8 cellular contexts compared by ENCODE assay signal in genomic region chr7:133853706-133854276, GRCh38.
A peak's percentile ranks its signal among the peaks of the same experiment; 100 is the strongest.
DNase-seq lines count a peak whose midpoint lies in the region; ATAC-seq and TF ChIP-seq lines count a peak whose summit lies in the region.

No MANE protein-coding gene starts in this region.

- peak; percentile 72 for ATAC-seq in activated CD4-positive, alpha-beta T cell treated with anti-CD3 and anti-CD28 coated beads for 36 hours
- ATAC-seq in GM21723 (IDR thresholded peaks at IDR 0.05; ENCODE audit: unreplicated experiment), result peak; percentile 68

- no peaks in the 10 kb centered on the region for H3K27me3 Mint-ChIP-seq in activated CD4-positive, alpha-beta T cell treated with anti-CD3 and anti-CD28 coated beads for 36 hours
- no peaks in the 10 kb centered on the region for H3K27me3 Mint-ChIP-seq in CD8-positive, alpha-beta memory T cell

- H3K9ac ChIP-seq in MM.1S (ENCODE audit: low read length), result no peak overlapping the region
- no peak overlapping the region for H3K9ac ChIP-seq in skeletal muscle tissue (ENCODE audit: low read depth in 1 of 3, low read length in 3 of 3)

- no peaks in the 10 kb centered on the region for H3K9me3 ChIP-seq in MM.1S (replicated peaks; ENCODE audit: insufficient read depth, low read length)
- H3K9me3 ChIP-seq in skeletal muscle tissue (ENCODE audit: control insufficient read depth in 3 of 3, low read length in 3 of 3), result no peaks in the 10 kb centered on the region
- no peaks in the 10 kb centered on the region for H3K9me3 ChIP-seq in CD8-positive, alpha-beta memory T cell (ENCODE audit: low read length)

- peaks cover 6% of the 10 kb centered on the region; the same call in 1 of the 2 replicates for H3F3A ChIP-seq in MM.1S (ENCODE audit: insufficient read depth, low read length)

- no peaks in the 10 kb centered on the region for H3K9me2 ChIP-seq in MM.1S (replicated peaks; ENCODE audit: insufficient read depth, low read length)

- peak overlapping the region; percentile 34; the same call in 1 of the 2 replicates for H3K4me2 ChIP-seq in MM.1S (ENCODE audit: low read depth, low read length)

- intact Hi-C loops in activated CD4-positive, alpha-beta T cell treated with anti-CD3 and anti-CD28 coated beads for 36 hours (cut with DNase I, micrococcal nuclease), result no loop called here

- no peak overlapping the region for H2AFZ ChIP-seq in MM.1S (ENCODE audit: low read length)

- no peaks in the 10 kb centered on the region for H3K4me1 Mint-ChIP-seq in activated CD4-positive, alpha-beta T cell treated with anti-CD3 and anti-CD28 coated beads for 36 hours
- peaks cover 0 to 4% (median 0%) of the 10 kb centered on the region in 3 donors for H3K4me1 Mint-ChIP-seq in CD8-positive, alpha-beta memory T cell

- no peak overlapping the region for H3K4me3 ChIP-seq in MM.1S (ENCODE audit: low read length)
- H3K4me3 ChIP-seq in fibroblast of pulmonary artery (replicated peaks; ENCODE audit: low read depth, low read length), result no peak overlapping the region
- H3K4me3 ChIP-seq in skeletal muscle tissue (ENCODE audit: low read length in 3 of 3), result peak overlapping the region in 1 of 3 donors; percentile 12
- H3K4me3 ChIP-seq in CD8-positive, alpha-beta memory T cell (ENCODE audit: low read length), result no peak overlapping the region

- no peaks in the 10 kb centered on the region for H3K27me3 ChIP-seq in MM.1S (replicated peaks; ENCODE audit: insufficient read depth, low read length)
- H3K27me3 ChIP-seq in skeletal muscle tissue (ENCODE audit: control insufficient read depth in 3 of 3, insufficient read depth in 3 of 3, low read length in 3 of 3), result no peaks in the 10 kb centered on the region
- H3K27me3 ChIP-seq in CD8-positive, alpha-beta memory T cell (ENCODE audit: insufficient read depth, low read length, poor library complexity, severe bottlenecking), result no peaks in the 10 kb centered on the region

- no peak overlapping the region for H3K4me3 Mint-ChIP-seq in activated CD4-positive, alpha-beta T cell treated with anti-CD3 and anti-CD28 coated beads for 36 hours
- no peak overlapping the region for H3K4me3 Mint-ChIP-seq in CD8-positive, alpha-beta memory T cell

- H3K36me3 Mint-ChIP-seq in activated CD4-positive, alpha-beta T cell treated with anti-CD3 and anti-CD28 coated beads for 36 hours (ENCODE audit: low read depth), result no peaks in the 10 kb centered on the region
- H3K36me3 Mint-ChIP-seq in CD8-positive, alpha-beta memory T cell, result peaks cover 0 to 8% (median 0%) of the 10 kb centered on the region in 3 donors

- CTCF ChIA-PET in activated CD4-positive, alpha-beta T cell treated with anti-CD3 and anti-CD28 coated beads for 36 hours (lab: Charles Lee), result no interaction called here
- CTCF ChIA-PET in CD8-positive, alpha-beta memory T cell (lab: Charles Lee), result interaction anchor here (1.3 kb wide), 1 partner anchor 12 kb away, joined by 3 read pairs; no protein-coding TSS in a partner anchor

- DNase-seq in activated CD4-positive, alpha-beta T cell treated with anti-CD3 and anti-CD28 coated beads for 36 hours, result peak; percentile 45
- DNase-seq in activated CD4-positive, alpha-beta T cell treated with anti-CD3 and anti-CD28 coated beads for 1 hour, result no peak
- peak; percentile 94 for DNase-seq in MM.1S
- DNase-seq in SKM-1 treated with dmso at 0.1 percent for 144 hours (lab: John Stamatoyannopoulos, UW; ENCODE audit: unreplicated experiment), result peak; percentile 26
- DNase-seq in fibroblast of pulmonary artery (ENCODE audit: low read depth), result peak; percentile 69
- no peak for DNase-seq in CD8-positive, alpha-beta memory T cell

- H3K27ac Mint-ChIP-seq in activated CD4-positive, alpha-beta T cell treated with anti-CD3 and anti-CD28 coated beads for 36 hours, result no peak overlapping the region
- no peak overlapping the region for H3K27ac Mint-ChIP-seq in CD8-positive, alpha-beta memory T cell

- peak overlapping the region; percentile 11; the same call in 1 of the 2 replicates for H3K27ac ChIP-seq in MM.1S (ENCODE audit: low read length)
- H3K27ac ChIP-seq in skeletal muscle tissue (ENCODE audit: low read depth, low read length), result peak overlapping the region; percentile 15
- no peak overlapping the region for H3K27ac ChIP-seq in CD8-positive, alpha-beta memory T cell (ENCODE audit: low read depth, low read length)

- peaks cover 11% of the 10 kb centered on the region; the same call in 1 of the 2 replicates for H3K4me1 ChIP-seq in MM.1S (ENCODE audit: low read length)
- H3K4me1 ChIP-seq in skeletal muscle tissue (ENCODE audit: control insufficient read depth in 3 of 3, insufficient read depth in 3 of 3, low read length in 3 of 3), result peaks cover 8 to 16% (median 14%) of the 10 kb centered on the region in 3 donors
- H3K4me1 ChIP-seq in CD8-positive, alpha-beta memory T cell (ENCODE audit: insufficient read depth, low read length), result no peaks in the 10 kb centered on the region

- POLR2A ChIA-PET in activated CD4-positive, alpha-beta T cell treated with anti-CD3 and anti-CD28 coated beads for 36 hours (lab: Charles Lee), result interaction anchor here (0.7 kb wide), 1 partner anchor 24 kb away, joined by 3 read pairs; no protein-coding TSS in a partner anchor
- POLR2A ChIA-PET in CD8-positive, alpha-beta memory T cell (lab: Charles Lee), result no interaction called here

- H3K9me3 Mint-ChIP-seq in activated CD4-positive, alpha-beta T cell treated with anti-CD3 and anti-CD28 coated beads for 36 hours (ENCODE audit: low read depth), result no peaks in the 10 kb centered on the region
- H3K9me3 Mint-ChIP-seq in CD8-positive, alpha-beta memory T cell, result no peaks in the 10 kb centered on the region

- H3K79me2 ChIP-seq in MM.1S (ENCODE audit: low read length), result no peaks in the 10 kb centered on the region

- H3K36me3 ChIP-seq in MM.1S (replicated peaks; ENCODE audit: insufficient read depth, low read length) (no peaks in the 10 kb centered on the region), skeletal muscle tissue (ENCODE audit: control insufficient read depth in 3 of 3, insufficient read depth in 3 of 3, low read length in 3 of 3) (no peaks in the 10 kb centered on the region)
- no peaks in the 10 kb centered on the region for H3K36me3 ChIP-seq in CD8-positive, alpha-beta memory T cell (ENCODE audit: insufficient read depth, low read length)

- TF ChIP-seq CTCF in MM.1S (IDR thresholded peaks at IDR 0.05; ENCODE audit: low read length) (peak; percentile 97), fibroblast of pulmonary artery (IDR thresholded peaks at IDR 0.05; ENCODE audit: low read length, missing control alignments) (peak; percentile 45)

- no peaks in the 10 kb centered on the region for H4K20me1 ChIP-seq in MM.1S (ENCODE audit: insufficient read depth, low read length)

Comparison
In these comparisons a context has a peak if more than half of its experiments do, and no peak if none do; other contexts are left out.
1. DNase-seq: peak in activated CD4-positive, alpha-beta T cell treated with anti-CD3 and anti-CD28 coated beads for 36 hours (single experiment), MM.1S (single experiment), SKM-1 treated with dmso at 0.1 percent for 144 hours (single experiment) and fibroblast of pulmonary artery (single experiment); none in activated CD4-positive, alpha-beta T cell treated with anti-CD3 and anti-CD28 coated beads for 1 hour (single experiment) and CD8-positive, alpha-beta memory T cell (0 of 5).